8 cellular contexts compared by ENCODE assay signal in genomic region chr7:151342102-151342646, GRCh38. TPM values are rescaled to one million over a fixed set of nuclear protein-coding genes. Genes with fewer than 3 reads are reported as not detected.
DNase-seq lines count a peak whose midpoint lies in the region; ATAC-seq and TF ChIP-seq lines count a peak whose summit lies in the region.

No MANE protein-coding gene starts in this region.

- H3K27me3 Mint-ChIP-seq in activated CD4-positive, alpha-beta memory T cell treated with anti-CD3 and anti-CD28 coated beads, Interleukin-2, amount 10 ng/mL, durations not matched to agents 7 days and 5 days: no peaks in the 10 kb centered on the region
- peaks cover 6 to 12% (median 6%) of the 10 kb centered on the region in 3 donors for H3K27me3 Mint-ChIP-seq in immature natural killer cell (ENCODE audit: low read depth in 3 of 3)

- CTCF ChIA-PET in A673 (lab: Charles Lee): interaction anchor here (1.4 kb wide), 1 partner anchor 27 kb away, joined by 4 read pairs; no protein-coding TSS in a partner anchor
- CTCF ChIA-PET in activated CD4-positive, alpha-beta memory T cell treated with anti-CD3 and anti-CD28 coated beads, Interleukin-2, amount 10 ng/mL, durations not matched to agents 7 days and 5 days (lab: Charles Lee): interaction anchor here (1.0 to 5.4 kb wide), 6 partner anchors 9 to 106 kb away, joined by 3 to 71 read pairs (median 10); no protein-coding TSS in a partner anchor

- BruUV-seq in A673 (replicated peaks; lab: Mats Ljungman, UMichigan): TSS peak; percentile 79

- H3K9me3 ChIP-seq in A673 (ENCODE audit: low read depth, low read length, poor library complexity, severe bottlenecking) (no peaks in the 10 kb centered on the region), stomach smooth muscle (ENCODE audit: control insufficient read depth in 2 of 2, low read length in 2 of 2) (no peaks in the 10 kb centered on the region)

- H3K4me3 Mint-ChIP-seq in activated CD4-positive, alpha-beta memory T cell treated with anti-CD3 and anti-CD28 coated beads, Interleukin-2, amount 10 ng/mL, durations not matched to agents 7 days and 5 days: peak overlapping the region; percentile 78
- H3K4me3 Mint-ChIP-seq in immature natural killer cell: peak overlapping the region; percentile 89 to 96 (median 91)

- H3K27me3 ChIP-seq in A673 (replicated peaks; ENCODE audit: insufficient read depth, low read depth, low read length, poor library complexity): no peaks in the 10 kb centered on the region
- no peaks in the 10 kb centered on the region for H3K27me3 ChIP-seq in stomach smooth muscle (ENCODE audit: control insufficient read depth in 1 of 2, insufficient read depth in 2 of 2, low read length in 2 of 2)

- H3K4me1 ChIP-seq in A673 (ENCODE audit: insufficient read depth, low read length, poor library complexity, severe bottlenecking) (peaks cover 6% of the 10 kb centered on the region), stomach smooth muscle (ENCODE audit: control insufficient read depth, insufficient read depth, low read length) (peaks cover 13% of the 10 kb centered on the region)

- H3K27ac Mint-ChIP-seq in activated CD4-positive, alpha-beta memory T cell treated with anti-CD3 and anti-CD28 coated beads, Interleukin-2, amount 10 ng/mL, durations not matched to agents 7 days and 5 days: peak overlapping the region; percentile 76
- H3K27ac Mint-ChIP-seq in immature natural killer cell: peak overlapping the region; percentile 79 to 97 (median 92)

- DNase-seq in A673 (ENCODE audit: low spot score) (no peak), immature natural killer cell (peak; percentile 65 to 67 (median 66)), NCI-H1417 treated with DMSO at 0.1 percent for 48 hours (lab: John Stamatoyannopoulos, UW) (no peak)
- no peak for DNase-seq in activated CD4-positive, alpha-beta memory T cell treated with anti-CD3 and anti-CD28 coated beads, Interleukin-2, amount 10 ng/mL, durations not matched to agents 7 days and 5 days

- peak overlapping the region; percentile 55 to 82 for H3K9ac ChIP-seq in stomach smooth muscle (ENCODE audit: low read length in 2 of 2)

- peaks cover 2% of the 10 kb centered on the region for H3K9me3 Mint-ChIP-seq in activated CD4-positive, alpha-beta memory T cell treated with anti-CD3 and anti-CD28 coated beads, Interleukin-2, amount 10 ng/mL, durations not matched to agents 7 days and 5 days
- H3K9me3 Mint-ChIP-seq in immature natural killer cell: no peaks in the 10 kb centered on the region

- peak; percentile 39 for ATAC-seq in GM18873 (IDR thresholded peaks at IDR 0.05; ENCODE audit: low FRiP score, unreplicated experiment)
- peak; percentile 54 for ATAC-seq in HG03159 (IDR thresholded peaks at IDR 0.05; ENCODE audit: unreplicated experiment)
- no peak for ATAC-seq in esophagus mucosa

- no peak for TF ChIP-seq CTCF in A673 (conservative IDR thresholded peaks at IDR 0.05; ENCODE audit: low read depth, low read length)

- intact Hi-C loops in A673 (cut with micrococcal nuclease; ENCODE audit: unreplicated experiment): no loop called here

- POLR2A ChIA-PET in A673 (lab: Charles Lee; ENCODE audit: low non-redundant PET): no interaction called here
- POLR2A ChIA-PET in activated CD4-positive, alpha-beta memory T cell treated with anti-CD3 and anti-CD28 coated beads, Interleukin-2, amount 10 ng/mL, durations not matched to agents 7 days and 5 days (lab: Charles Lee): interaction anchor here (0.8 to 2.8 kb wide), 5 partner anchors 10 to 284 kb away, joined by 3 to 56 read pairs (median 4); partner anchors contain the start of gene RHEB

- peaks cover 32% of the 10 kb centered on the region for H3K4me1 Mint-ChIP-seq in activated CD4-positive, alpha-beta memory T cell treated with anti-CD3 and anti-CD28 coated beads, Interleukin-2, amount 10 ng/mL, durations not matched to agents 7 days and 5 days
- peaks cover 23 to 29% of the 10 kb centered on the region in 2 donors for H3K4me1 Mint-ChIP-seq in immature natural killer cell

- peaks cover 14% of the 10 kb centered on the region for H3K36me3 ChIP-seq in A673 (ENCODE audit: insufficient read depth, low read length, poor library complexity, severe bottlenecking)
- peaks cover 12 to 15% of the 10 kb centered on the region in 2 donors for H3K36me3 ChIP-seq in stomach smooth muscle (ENCODE audit: control insufficient read depth in 2 of 2, insufficient read depth in 2 of 2, low read length in 2 of 2)

- H3K4me3 ChIP-seq in A673 (ENCODE audit: low read depth, low read length, poor library complexity, severe bottlenecking): peak overlapping the region; percentile 93
- peak overlapping the region; percentile 72 to 77 for H3K4me3 ChIP-seq in stomach smooth muscle (ENCODE audit: low read length in 2 of 2)

- H3K36me3 Mint-ChIP-seq in activated CD4-positive, alpha-beta memory T cell treated with anti-CD3 and anti-CD28 coated beads, Interleukin-2, amount 10 ng/mL, durations not matched to agents 7 days and 5 days (ENCODE audit: low read depth): peaks cover 27% of the 10 kb centered on the region
- peaks cover 4 to 9% (median 8%) of the 10 kb centered on the region in 3 donors for H3K36me3 Mint-ChIP-seq in immature natural killer cell

- peak overlapping the region; percentile 54 for H3K27ac ChIP-seq in A673 (ENCODE audit: low read depth, low read length, poor library complexity, severe bottlenecking)
- H3K27ac ChIP-seq in stomach smooth muscle (ENCODE audit: low read length): peak overlapping the region; percentile 53

RNA-seq across cellular contexts. Expression of gene NUB1, which starts 0.6 kb away (rescaled TPM):
- 36.9 and 39.4 TPM in 2 replicates for total RNA-seq in A673 (2021)
- 10 to 100 TPM; 62.1 to 67.3 TPM for total RNA-seq in activated CD4-positive, alpha-beta memory T cell treated with anti-CD3 and anti-CD28 coated beads, Interleukin-2, amount 10 ng/mL, durations not matched to agents 7 days and 5 days
- polyA plus RNA-seq in immature natural killer cell: 10 to 100 TPM; 49.8 to 85.4 (median 77.4) TPM
- total RNA-seq in esophagus mucosa: 19.8 TPM

Comparison
In these comparisons a context has a peak if more than half of its experiments do, and no peak if none do; other contexts are left out.
1. DNase-seq: peak in immature natural killer cell (3 of 3); none in A673 (single experiment), activated CD4-positive, alpha-beta memory T cell treated with anti-CD3 and anti-CD28 coated beads, Interleukin-2, amount 10 ng/mL, durations not matched to agents 7 days and 5 days (single experiment) and NCI-H1417 treated with DMSO at 0.1 percent for 48 hours (single experiment).